In genomic region chr22:46934746-46935491, GRCh38 we compare ENCODE assay signal across 8 cellular contexts.
DNase-seq lines count a peak whose midpoint lies in the region; TF ChIP-seq lines count a peak whose summit lies in the region.

No MANE protein-coding gene starts in this region.

- no peak overlapping the region for H3K27ac Mint-ChIP-seq in endothelial cell (ENCODE audit: unreplicated experiment)

- no peaks in the 10 kb centered on the region for H3K27me3 Mint-ChIP-seq in endothelial cell (ENCODE audit: unreplicated experiment)

- no peaks in the 10 kb centered on the region for H3K36me3 Mint-ChIP-seq in endothelial cell (ENCODE audit: low read depth, unreplicated experiment)

- H3K9me3 Mint-ChIP-seq in endothelial cell (ENCODE audit: unreplicated experiment), result no peaks in the 10 kb centered on the region

- H3K4me3 Mint-ChIP-seq in endothelial cell (ENCODE audit: unreplicated experiment), result no peak overlapping the region

- H3K9ac ChIP-seq in adipocyte (ENCODE audit: low read length), result no peak overlapping the region
- no peak overlapping the region for H3K9ac ChIP-seq in liver (ENCODE audit: low read depth in 1 of 2, low read length in 2 of 2)

- no peak overlapping the region for H3K4me3 ChIP-seq in adipocyte (ENCODE audit: low read length)
- H3K4me3 ChIP-seq in liver (ENCODE audit: low read depth in 1 of 3, low read length in 3 of 3), result peak overlapping the region in 1 of 3 donors; percentile 6

- H3K9me3 ChIP-seq in adipocyte (ENCODE audit: control insufficient read depth, low read length) (no peaks in the 10 kb centered on the region), liver (ENCODE audit: control insufficient read depth in 4 of 4, low read length in 3 of 4) (peaks cover 4 to 12% (median 6%) of the 10 kb centered on the region in 4 donors)

- H3K36me3 ChIP-seq in adipocyte (ENCODE audit: control insufficient read depth, insufficient read depth, low read length, severe bottlenecking) (no peaks in the 10 kb centered on the region), liver (ENCODE audit: control insufficient read depth in 4 of 4, insufficient read depth in 3 of 4, low read depth in 1 of 4, low read length in 3 of 4) (peaks cover 0 to 9% (median 3%) of the 10 kb centered on the region in 4 donors)

- no peaks in the 10 kb centered on the region for H3K27me3 ChIP-seq in adipocyte (replicated peaks; ENCODE audit: control insufficient read depth, insufficient read depth, low read length)
- no peaks in the 10 kb centered on the region for H3K27me3 ChIP-seq in liver (ENCODE audit: control insufficient read depth in 4 of 4, insufficient read depth in 4 of 4, low read length in 3 of 4)

- no peak for TF ChIP-seq CTCF in liver (IDR thresholded peaks at IDR 0.05; ENCODE audit: low read depth, low read length, missing input control)
- TF ChIP-seq CTCF in endothelial cell (IDR thresholded peaks at IDR 0.05; ENCODE audit: unreplicated experiment), result no peak

- 87% methylated on average over 14 of the region's 14 CpGs for WGBS in liver

- in situ Hi-C loops in G401 (cut with HindIII; ENCODE audit: low sequenced_read_pairs), result no loop called here

- H3K4me1 ChIP-seq in adipocyte (ENCODE audit: control insufficient read depth, insufficient read depth, low read length), result peaks cover 14% of the 10 kb centered on the region
- peaks cover 11 to 34% (median 27%) of the 10 kb centered on the region in 4 donors for H3K4me1 ChIP-seq in liver (ENCODE audit: control insufficient read depth in 4 of 4, insufficient read depth in 4 of 4, low read length in 3 of 4)

- H3K27ac ChIP-seq in liver (ENCODE audit: low read depth in 1 of 2, low read length in 2 of 2), result peak overlapping the region; percentile 92 to 93

- peaks cover 33% of the 10 kb centered on the region for H3K4me1 Mint-ChIP-seq in endothelial cell (ENCODE audit: unreplicated experiment)

- DNase-seq in GM04503 (ENCODE audit: low read depth) (peak; percentile 64), HT-29 (ENCODE audit: low spot score) (peak; percentile 50), adipocyte (ENCODE audit: low read depth) (peak; percentile 83), NCI-H1930 (lab: John Stamatoyannopoulos, UW) (no peak), endothelial cell (ENCODE audit: low spot score) (no peak), G401 (ENCODE audit: low spot score) (no peak), NCI-H446 treated with DMSO at 0.1 percent for 48 hours (lab: John Stamatoyannopoulos, UW) (no peak)

- TF ChIP-seq RAD21 in liver (IDR thresholded peaks at IDR 0.05), result no peak

TF ChIP-seq in liver, 16 proteins besides CTCF, POLR2A, EP300 and RAD21:
- TF ChIP-seq YY1 (IDR thresholded peaks at IDR 0.05) (no peak), TAF1 (conservative IDR thresholded peaks at IDR 0.05) (no peak), JUND (IDR thresholded peaks at IDR 0.05) (peak in 1 of 2 donors; percentile 70), EGR1 (IDR thresholded peaks at IDR 0.05; ENCODE audit: low read depth in 2 of 2) (no peak), RXRA (IDR thresholded peaks at IDR 0.05) (no peak)
- TF ChIP-seq, protein P1, sequence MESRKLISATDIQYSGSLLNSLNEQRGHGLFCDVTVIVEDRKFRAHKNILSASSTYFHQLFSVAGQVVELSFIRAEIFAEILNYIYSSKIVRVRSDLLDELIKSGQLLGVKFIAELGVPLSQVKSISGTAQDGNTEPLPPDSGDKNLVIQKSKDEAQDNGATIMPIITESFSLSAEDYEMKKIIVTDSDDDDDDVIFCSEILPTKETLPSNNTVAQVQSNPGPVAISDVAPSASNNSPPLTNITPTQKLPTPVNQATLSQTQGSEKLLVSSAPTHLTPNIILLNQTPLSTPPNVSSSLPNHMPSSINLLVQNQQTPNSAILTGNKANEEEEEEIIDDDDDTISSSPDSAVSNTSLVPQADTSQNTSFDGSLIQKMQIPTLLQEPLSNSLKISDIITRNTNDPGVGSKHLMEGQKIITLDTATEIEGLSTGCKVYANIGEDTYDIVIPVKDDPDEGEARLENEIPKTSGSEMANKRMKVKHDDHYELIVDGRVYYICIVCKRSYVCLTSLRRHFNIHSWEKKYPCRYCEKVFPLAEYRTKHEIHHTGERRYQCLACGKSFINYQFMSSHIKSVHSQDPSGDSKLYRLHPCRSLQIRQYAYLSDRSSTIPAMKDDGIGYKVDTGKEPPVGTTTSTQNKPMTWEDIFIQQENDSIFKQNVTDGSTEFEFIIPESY (IDR thresholded peaks at IDR 0.05), result no peak
TF ChIP-seq in liver: peak in this region for 1.

Comparison
In these comparisons a context has a peak if more than half of its experiments do, and no peak if none do; other contexts are left out.
1. DNase-seq: peak in GM04503 (single experiment), HT-29 (single experiment) and adipocyte (single experiment); none in NCI-H1930 (0 of 2), endothelial cell (single experiment), G401 (single experiment) and NCI-H446 treated with DMSO at 0.1 percent for 48 hours (single experiment).